8 cellular contexts compared by ENCODE assay signal in genomic region chr12:54398995-54399793, GRCh38. TPM values are rescaled to one million over a fixed set of nuclear protein-coding genes. Genes with fewer than 3 reads are reported as not detected.
A peak's percentile ranks its signal among the peaks of the same experiment; 100 is the strongest.
DNase-seq lines count a peak whose midpoint lies in the region; TF ChIP-seq lines count a peak whose summit lies in the region.

No MANE protein-coding gene starts in this region.

- intact Hi-C loops in PC-9 (cut with micrococcal nuclease; ENCODE audit: unreplicated experiment) (loop anchor here (1.0 kb wide), 1 partner anchor 40 kb away; no protein-coding TSS in a partner anchor), esophagus muscularis mucosa (cut with DNase I) (loop anchor here (1.0 kb wide), 1 partner anchor 41 kb away; no protein-coding TSS in a partner anchor)

- TF ChIP-seq POLR2A in esophagus muscularis mucosa (IDR thresholded peaks at IDR 0.05; ENCODE audit: low read depth), result no peak

- no peaks in the 10 kb centered on the region for H3K27me3 Mint-ChIP-seq in nephron (ENCODE audit: low read depth)

- WGBS in esophagus muscularis mucosa, result 68% methylated on average over 8 of the region's 8 CpGs

- no peak overlapping the region for H2AFZ ChIP-seq in PC-9

- no peak overlapping the region for H3K27ac Mint-ChIP-seq in nephron

- H3K4me3 ChIP-seq in AG10803 (ENCODE audit: low read length), result no peak overlapping the region
- H3K4me3 ChIP-seq in PC-9, result no peak overlapping the region
- H3K4me3 ChIP-seq in esophagus muscularis mucosa, result no peak overlapping the region

- no peak overlapping the region for H3K4me3 Mint-ChIP-seq in nephron

- no peaks in the 10 kb centered on the region for H3K9me3 Mint-ChIP-seq in nephron

- CTCF ChIA-PET in PC-9 (lab: Charles Lee), result interaction anchor here (0.6 to 2.1 kb wide), 11 partner anchors 11 to 93 kb away, joined by 4 to 62 read pairs (median 6); partner anchors contain the start of gene ITGA5

- no TSS peak for BruUV-seq in PC-9 (replicated peaks; lab: Mats Ljungman, UMichigan)

- peaks cover 3% of the 10 kb centered on the region for H3K4me1 Mint-ChIP-seq in nephron

- peaks cover 12% of the 10 kb centered on the region for H3F3A ChIP-seq in PC-9 (ENCODE audit: insufficient read depth, low read depth)

- no peaks in the 10 kb centered on the region for H3K9me2 ChIP-seq in PC-9 (ENCODE audit: insufficient read depth)

- POLR2A ChIA-PET in PC-9 (lab: Charles Lee; ENCODE audit: unreplicated experiment), result interaction anchor here (0.5 kb wide), 1 partner anchor 61 kb away, joined by 8 read pairs; no protein-coding TSS in a partner anchor

- no peak overlapping the region for H3K4me2 ChIP-seq in PC-9

- TF ChIP-seq CTCF in AG10803 (conservative IDR thresholded peaks at IDR 0.05; ENCODE audit: low read length) (peak; percentile 100), PC-9 (conservative IDR thresholded peaks at IDR 0.05) (peak; percentile 99), esophagus muscularis mucosa (IDR thresholded peaks at IDR 0.05) (peak; percentile 96 to 99 (median 98)), nephron (IDR thresholded peaks at IDR 0.05; ENCODE audit: unreplicated experiment in 3 of 3) (peak; percentile 96 to 97 (median 96))

- DNase-seq in AG10803 (ENCODE audit: low read depth) (peak; percentile 77), GM19238 (ENCODE audit: insufficient read length, low spot score) (peak; percentile 85), HuH-7 (ENCODE audit: low spot score) (peak; percentile 96), PC-9 (peak; percentile 60 to 82), activated T-cell treated with anti-CD3 and anti-CD28 coated beads for 24 hours (ENCODE audit: low read depth) (peak; percentile 82), esophagus muscularis mucosa (ENCODE audit: extremely low spot score) (peak; percentile 98)
- DNase-seq in stimulated activated naive CD4-positive, alpha-beta T cell (lab: John Stamatoyannopoulos, UW), result peak; percentile 70 to 92 (median 82)

- H3K79me2 ChIP-seq in PC-9 (ENCODE audit: low read depth), result no peaks in the 10 kb centered on the region

- no peak for TF ChIP-seq EP300 in esophagus muscularis mucosa (IDR thresholded peaks at IDR 0.05)

- no peak overlapping the region for H3K27ac ChIP-seq in PC-9
- H3K27ac ChIP-seq in esophagus muscularis mucosa (replicated peaks in 1 of 4), result peak overlapping the region in 3 of 4 donors; percentile 21 to 97 (median 49)

- H4K20me1 ChIP-seq in PC-9 (ENCODE audit: insufficient read depth), result no peaks in the 10 kb centered on the region; the same call in 1 of the 2 replicates

- H3K9me3 ChIP-seq in PC-9 (ENCODE audit: insufficient read depth, low read depth), result no peaks in the 10 kb centered on the region
- H3K9me3 ChIP-seq in esophagus muscularis mucosa, result no peaks in the 10 kb centered on the region

- H3K4me1 ChIP-seq in PC-9 (replicated peaks; ENCODE audit: insufficient read depth), result no peaks in the 10 kb centered on the region
- H3K4me1 ChIP-seq in esophagus muscularis mucosa, result peaks cover 0 to 43% (median 32%) of the 10 kb centered on the region in 4 donors

- H3K36me3 ChIP-seq in PC-9 (ENCODE audit: low read depth) (0 out of 2 replicates have a peak, but pooled peaks cover 3% of the 10 kb centered on the region), esophagus muscularis mucosa (peaks cover 95 to 100% (median 99%) of the 10 kb centered on the region in 4 donors)

- H3K36me3 Mint-ChIP-seq in nephron (ENCODE audit: low read depth), result peaks cover 63% of the 10 kb centered on the region

- H3K27me3 ChIP-seq in PC-9 (ENCODE audit: insufficient read depth, low read depth) (no peaks in the 10 kb centered on the region), esophagus muscularis mucosa (no peaks in the 10 kb centered on the region)

RNA-seq across cellular contexts. Expression of gene ZNF385A, which starts 14.7 kb away (rescaled TPM):
- total RNA-seq in PC-9 (2021) (17.2 and 18.0 TPM in 2 replicates), esophagus muscularis mucosa (10 to 100 TPM; 15.7 to 32.6 (median 19.4) TPM)

RNA-seq across cellular contexts. Expression of gene ITGA5, which starts 19.9 kb away (rescaled TPM):
- total RNA-seq in PC-9 (2021) (26.7 and 28.4 TPM in 2 replicates), esophagus muscularis mucosa (100 to 1,000 TPM; 264 to 785 (median 602) TPM)

RNA-seq across cellular contexts. Expression of gene GPR84, which starts 34.9 kb away (rescaled TPM):
- total RNA-seq in PC-9 (2021) (not detected in 2 replicates), esophagus muscularis mucosa (under 1 TPM in 1 of 4 donors, not detected in 3; 0.66 TPM)
